In the genomic region with DNA sequence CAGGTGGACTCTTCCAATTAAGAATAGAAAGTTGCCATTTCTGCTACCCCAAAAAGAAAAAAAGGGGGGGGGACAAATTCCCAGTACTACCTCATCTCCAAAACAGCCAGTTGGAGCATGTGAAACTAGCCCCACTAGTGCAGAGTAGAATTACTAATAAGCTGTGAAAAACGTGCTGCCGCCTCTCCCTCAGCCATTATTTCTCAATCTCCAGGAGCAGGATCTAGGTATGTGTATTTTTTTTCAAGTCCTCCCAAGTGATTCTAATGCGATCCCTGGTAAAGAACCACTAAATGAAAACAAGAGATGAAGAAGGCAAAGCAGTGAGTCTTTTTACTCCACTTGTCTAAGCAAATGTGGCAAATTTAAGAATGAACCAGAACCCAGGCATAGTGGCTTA, we compare ENCODE assay signal across 23 cellular contexts. TPM values are rescaled to one million over a fixed set of nuclear protein-coding genes. Genes with fewer than 3 reads are reported as not detected.
DNase-seq lines count a peak whose midpoint lies in the region; ATAC-seq, FAIRE-seq and TF ChIP-seq lines count a peak whose summit lies in the region.
"Had no signal": no experiment of that assay in that cellular context is flagged by ENCODE, and none has a peak within 500 bp of the region (broad histone marks: within the 10 kb centered on the region; RNA-seq: fewer than 3 reads in every experiment).

No MANE protein-coding gene starts in this region.

- no peak overlapping the region for H4K12ac ChIP-seq in trophoblast cell (ENCODE audit: low read depth, low read length)

- TF ChIP-seq POLR2A in GM12878 (IDR thresholded peaks at IDR 0.05; ENCODE audit: low read depth, low read length) = no peak

- H3K4me3 ChIP-seq in KMS-11 (IDR thresholded peaks at IDR 0.05; ENCODE audit: insufficient read depth, low read depth, low read length) = no peak overlapping the region
- peak overlapping the region; percentile 35; the same call in 1 of the 2 replicates for H3K4me3 ChIP-seq in GM12878
- no peak overlapping the region for H3K4me3 ChIP-seq in trophoblast cell (ENCODE audit: low read depth, low read length)
- H3K4me3 ChIP-seq: Peyer's patch, smooth muscle cell, thoracic aorta had no signal

- H2AK5ac ChIP-seq in trophoblast cell (ENCODE audit: low read length) = no peak overlapping the region

- H3K9me3 ChIP-seq in GM12878 (replicated peaks; ENCODE audit: control insufficient read depth, insufficient read depth, low read length) = no peaks in the 10 kb centered on the region
- H3K9me3 ChIP-seq in trophoblast cell (ENCODE audit: insufficient read depth, low read depth, low read length) = no peaks in the 10 kb centered on the region
- H3K9me3 ChIP-seq: Peyer's patch, thoracic aorta had no signal

- BruUV-seq in GM12878 (replicated peaks; lab: Mats Ljungman, UMichigan) = no TSS peak

- H3K14ac ChIP-seq in trophoblast cell (ENCODE audit: low read length) = no peak overlapping the region

- peak overlapping the region; percentile 61 for H3K27ac ChIP-seq in KMS-11
- peak overlapping the region; percentile 96 for H3K27ac ChIP-seq in GM12878 (ENCODE audit: control insufficient read depth, insufficient read depth)
- no peak overlapping the region for H3K27ac ChIP-seq in trophoblast cell (ENCODE audit: low read depth, low read length)
- H3K27ac ChIP-seq: Peyer's patch, thoracic aorta had no signal

- H3K4me1 ChIP-seq in KMS-11 (ENCODE audit: low read depth, poor library complexity, severe bottlenecking) (peaks cover 52% of the 10 kb centered on the region), GM12878 (ENCODE audit: control insufficient read depth, insufficient read depth, low read length) (peaks cover 80% of the 10 kb centered on the region), trophoblast cell (ENCODE audit: control insufficient read depth in 1 of 2, insufficient read depth in 2 of 2, low read length in 2 of 2) (no peaks in the 10 kb centered on the region)
- H3K4me1 ChIP-seq: Peyer's patch had no signal

- H2BK120ac ChIP-seq in trophoblast cell (ENCODE audit: insufficient read depth, low read length, poor library complexity) = no peak overlapping the region

- H3K23ac ChIP-seq in trophoblast cell (ENCODE audit: low read length) = no peak overlapping the region

- TF ChIP-seq EP300 in GM12878 (IDR thresholded peaks at IDR 0.05; ENCODE audit: borderline replicate concordance in 1 of 2, control insufficient read depth in 1 of 2, low read depth in 2 of 2, low read length in 2 of 2) = no peak

- H2AFZ ChIP-seq in KMS-11 (ENCODE audit: low read depth) = peak overlapping the region; percentile 23; the same call in 1 of the 2 replicates
- H2AFZ ChIP-seq in GM12878 (ENCODE audit: control insufficient read depth, low read depth, low read length) = no peak overlapping the region
- no peak overlapping the region for H2AFZ ChIP-seq in trophoblast cell (ENCODE audit: insufficient read depth, low read length, poor library complexity)

- TF ChIP-seq CTCF in KMS-11 (conservative IDR thresholded peaks at IDR 0.05; ENCODE audit: low read depth, low read length) (no peak), GM12878 (IDR thresholded peaks at IDR 0.05 in 2 of 3, conservative IDR thresholded peaks at IDR 0.05 in 1 of 3; ENCODE audit: control insufficient read depth in 2 of 3, extremely low read depth in 1 of 3, insufficient read depth in 1 of 3, low read depth in 3 of 3, low read length in 3 of 3) (no peak)

- ATAC-seq in GM12878 (no peak), HG02623 (IDR thresholded peaks at IDR 0.05; ENCODE audit: unreplicated experiment) (no peak), GM21528 (IDR thresholded peaks at IDR 0.05; ENCODE audit: low FRiP score, unreplicated experiment) (no peak)
- ATAC-seq: WTC11 had no signal

- WGBS in GM12878 (ENCODE audit: insufficient coverage, insufficient replicate concordance, low lambda C conversion rate, missing lambda C conversion rate) = 61% methylated on average over 3 of the region's 3 CpGs
- WGBS in trophoblast cell (ENCODE audit: extremely low coverage, insufficient coverage, insufficient read length) = no CpG with 5 or more reads among the region's 3 CpGs

- H4K20me1 ChIP-seq in KMS-11 (ENCODE audit: insufficient read depth) (no peaks in the 10 kb centered on the region), GM12878 (ENCODE audit: control insufficient read depth, insufficient read depth) (no peaks in the 10 kb centered on the region)

- H3K4me1 Mint-ChIP-seq in activated naive CD4-positive, alpha-beta T cell treated with anti-CD3 and anti-CD28 coated beads for 36 hours (ENCODE audit: low read depth) = peaks cover 70% of the 10 kb centered on the region

- H3K79me2 ChIP-seq in KMS-11 (ENCODE audit: insufficient read depth, low read depth) (no peaks in the 10 kb centered on the region), GM12878 (ENCODE audit: control insufficient read depth, insufficient read depth, low read length) (peaks cover 95% of the 10 kb centered on the region), trophoblast cell (ENCODE audit: control insufficient read depth, insufficient read depth, low read length, poor library complexity) (no peaks in the 10 kb centered on the region)

- no peak overlapping the region for H3K4me3 Mint-ChIP-seq in activated naive CD4-positive, alpha-beta T cell treated with anti-CD3 and anti-CD28 coated beads for 36 hours
- H3K4me3 Mint-ChIP-seq: dendritic cell treated with granulocyte-macrophage colony-stimulating factor and Interleukin-4, amounts not matched to agents 40 ng/mL and 50 ng/mL, for 4 days; WTC11 had no signal

- no peaks in the 10 kb centered on the region for H3K36me3 ChIP-seq in KMS-11 (ENCODE audit: insufficient read depth)
- H3K36me3 ChIP-seq in GM12878 (ENCODE audit: control insufficient read depth in 2 of 2, insufficient read depth in 2 of 2, low read length in 1 of 2) = peaks cover 7 to 51% of the 10 kb centered on the region in 2 experiments
- H3K36me3 ChIP-seq in trophoblast cell (ENCODE audit: control insufficient read depth in 1 of 2, insufficient read depth in 2 of 2, low read length in 2 of 2) = peaks cover 12 to 15% of the 10 kb centered on the region in 2 experiments

- no peak overlapping the region for H4K91ac ChIP-seq in trophoblast cell (ENCODE audit: low read depth, low read length)

- no peak overlapping the region for H3K18ac ChIP-seq in trophoblast cell (ENCODE audit: low read length)

- RAD21 ChIA-PET in GM12878 (lab: Charles Lee; ENCODE audit: unreplicated experiment) = interaction anchor here (0.5 to 2.3 kb wide), 9 partner anchors 8 to 192 kb away, joined by 3 to 16 read pairs (median 4); no protein-coding TSS in a partner anchor

- in situ Hi-C loops in GM12878 (cut with MboI) = no loop called here

- H3K9ac ChIP-seq in KMS-11 = peak overlapping the region; percentile 30; the same call in 1 of the 2 replicates
- H3K9ac ChIP-seq in GM12878 (ENCODE audit: control insufficient read depth, insufficient read depth, low read length) = peak overlapping the region; percentile 30; the same call in 1 of the 2 replicates
- H3K9ac ChIP-seq in trophoblast cell (ENCODE audit: low read length) = no peak overlapping the region

- no peak overlapping the region for H3K4ac ChIP-seq in trophoblast cell (ENCODE audit: low read depth, low read length)

- no peak overlapping the region for H2BK5ac ChIP-seq in trophoblast cell (ENCODE audit: low read depth, low read length, poor library complexity)

- peaks cover 40% of the 10 kb centered on the region for H3K36me3 Mint-ChIP-seq in activated naive CD4-positive, alpha-beta T cell treated with anti-CD3 and anti-CD28 coated beads for 36 hours (ENCODE audit: low read depth)

- H3K4me2 ChIP-seq in KMS-11 (peak overlapping the region; percentile 93), GM12878 (ENCODE audit: control insufficient read depth, insufficient read depth) (peak overlapping the region; percentile 69), trophoblast cell (ENCODE audit: low read length) (no peak overlapping the region)
- H3K4me2 ChIP-seq: smooth muscle cell had no signal

- H3K27me3 ChIP-seq in KMS-11 (ENCODE audit: insufficient read depth, low read depth) (no peaks in the 10 kb centered on the region), GM12878 (replicated peaks in 1 of 2; ENCODE audit: control insufficient read depth in 2 of 2, insufficient read depth in 2 of 2, low read length in 1 of 2) (no peaks in the 10 kb centered on the region), trophoblast cell (ENCODE audit: insufficient read depth, low read length) (no peaks in the 10 kb centered on the region)
- H3K27me3 ChIP-seq: Peyer's patch had no signal

- no peak overlapping the region for H4K8ac ChIP-seq in trophoblast cell (ENCODE audit: low read depth, low read length)

- no peaks in the 10 kb centered on the region for H3K9me3 Mint-ChIP-seq in activated naive CD4-positive, alpha-beta T cell treated with anti-CD3 and anti-CD28 coated beads for 36 hours
- H3K9me3 Mint-ChIP-seq: dendritic cell treated with granulocyte-macrophage colony-stimulating factor and Interleukin-4, amounts not matched to agents 40 ng/mL and 50 ng/mL, for 4 days; WTC11 had no signal

- SMC1A ChIA-PET in GM12878 (lab: Charles Lee; ENCODE audit: uncharacterized antibody, unreplicated experiment) = interaction anchor here (1.0 to 2.5 kb wide), 5 partner anchors 9 to 84 kb away, joined by 3 to 18 read pairs (median 4); no protein-coding TSS in a partner anchor

- TF ChIP-seq RAD21 in GM12878 (IDR thresholded peaks at IDR 0.05; ENCODE audit: insufficient read depth, low read depth, low read length) = no peak

- H3K27me3 Mint-ChIP-seq in activated naive CD4-positive, alpha-beta T cell treated with anti-CD3 and anti-CD28 coated beads for 36 hours (ENCODE audit: low read depth) = no peaks in the 10 kb centered on the region
- H3K27me3 Mint-ChIP-seq: dendritic cell treated with granulocyte-macrophage colony-stimulating factor and Interleukin-4, amounts not matched to agents 40 ng/mL and 50 ng/mL, for 4 days had no signal

- no peak overlapping the region for H2BK12ac ChIP-seq in trophoblast cell (ENCODE audit: low read length)

- POLR2A ChIA-PET in GM12878 (lab: Charles Lee) = interaction anchor here (0.6 to 2.0 kb wide), 4 partner anchors 9 to 134 kb away, joined by 3 to 38 read pairs (median 6); no protein-coding TSS in a partner anchor

- peak overlapping the region; percentile 71 for H3K27ac Mint-ChIP-seq in activated naive CD4-positive, alpha-beta T cell treated with anti-CD3 and anti-CD28 coated beads for 36 hours
- H3K27ac Mint-ChIP-seq: dendritic cell treated with granulocyte-macrophage colony-stimulating factor and Interleukin-4, amounts not matched to agents 40 ng/mL and 50 ng/mL, for 4 days; WTC11 had no signal

- CTCF ChIA-PET in activated naive CD4-positive, alpha-beta T cell treated with anti-CD3 and anti-CD28 coated beads for 36 hours (lab: Charles Lee) = interaction anchor here (0.6 to 1.6 kb wide), 3 partner anchors 10 to 36 kb away, joined by 3 to 6 read pairs (median 4); no protein-coding TSS in a partner anchor
- CTCF ChIA-PET in GM12878 (lab: Yijun Ruan, JAX) = interaction anchor here (1.4 kb wide), 1 partner anchor 12 kb away, joined by 10 read pairs; no protein-coding TSS in a partner anchor

- intact Hi-C loops in activated naive CD4-positive, alpha-beta T cell treated with anti-CD3 and anti-CD28 coated beads for 36 hours (cut with micrococcal nuclease) = no loop called here
- intact Hi-C loops in GM12878 (cut with micrococcal nuclease; ENCODE audit: unreplicated experiment) = no loop called here

- DNase-seq in activated naive CD4-positive, alpha-beta T cell treated with anti-CD3 and anti-CD28 coated beads for 36 hours = no peak
- no peak for DNase-seq in activated naive CD4-positive, alpha-beta T cell treated with anti-CD3 and anti-CD28 coated beads, Interleukin-2, amount 50 U/mL, for 16 hours
- DNase-seq in GM12878 (ENCODE audit: low read depth, low spot score) (no peak), trophoblast cell (peak; percentile 50 to 62), C1 segment of cervical spinal cord (lab: John Stamatoyannopoulos, UW) (no peak)
- DNase-seq: activated effector memory CD4-positive, alpha-beta T cell treated with Interleukin-2 at 50 U/mL for 16 hours; aorta; DMS153; GDM1; Kasumi-1; NCI-H2029; Peyer's patch; retina; stimulated activated naive CD4-positive, alpha-beta T cell treated with Interleukin-2 at 50 U/mL for 16 hours; T1000 had no signal

- FAIRE-seq in GM12878 (lab: Jason Lieb, UNC) = no peak
- FAIRE-seq: HTR-8/SVneo had no signal

- H3K79me1 ChIP-seq in trophoblast cell (ENCODE audit: low read length) = no peaks in the 10 kb centered on the region

RNA-seq across cellular contexts. Expression of a gene that starts 15.1 kb away (rescaled TPM):
- total RNA-seq in activated naive CD4-positive, alpha-beta T cell treated with anti-CD3 and anti-CD28 coated beads for 36 hours = 10 to 100 TPM; 25.7 to 32.3 TPM
- 327 and 357 TPM in 2 replicates for total RNA-seq in GM12878 (2013; cell fraction: nucleolus; rRNA removed)
- total RNA-seq in GM12878 (2014; rRNA removed) = 35.2 and 42.1 TPM in 2 replicates
- 46.3 and 49.8 TPM in 2 replicates for total RNA-seq in GM12878 (2014; rRNA removed; fragmentation: Illumina TruSeq; extraction: Trizol)
- total RNA-seq in GM12878 (2021) = 55.0 and 59.4 TPM in 2 replicates
- polyA plus RNA-seq in GM12878 (2011; ENCODE audit: low read depth) = 38.8 TPM
- polyA plus RNA-seq in GM12878 (2011; rRNA removed) = 87.4 and 116 TPM in 2 replicates
- polyA plus RNA-seq in GM12878 (2011; cell fraction: cytosol; rRNA removed) = 26.8 and 34.0 TPM in 2 replicates
- 94.3 and 132 TPM in 2 replicates for polyA plus RNA-seq in GM12878 (2011; cell fraction: nucleus; rRNA removed)
- 48.8 and 69.8 TPM in 2 replicates for polyA plus RNA-seq in GM12878 (2012)
- 38.2 and 55.0 TPM in 2 replicates for polyA plus RNA-seq in GM12878 (2014; fragmentation: Illumina TruSeq; extraction: Trizol)
- 10 to 100 TPM; 14.5 to 14.6 TPM for polyA plus RNA-seq in GM12878 (2014; fragmentation: Nextera tagmentation; extraction: Ambion mirVana)
- 29.2 and 34.3 TPM in 2 replicates for polyA plus RNA-seq in GM12878 (2014; rRNA removed)
- 10 to 100 TPM; 46.2 to 49.2 TPM for polyA plus RNA-seq in GM12878 (2016; fragmentation: Nextera tagmentation; extraction: Ambion mirVana)
- polyA minus RNA-seq in GM12878 (2011; rRNA and poly(A)+ RNA removed) = 45.8 and 63.5 TPM in 2 replicates
- polyA minus RNA-seq in GM12878 (2011; cell fraction: cytosol; rRNA and poly(A)+ RNA removed) = 13.2 and 23.1 TPM in 2 replicates
- polyA minus RNA-seq in GM12878 (2011; cell fraction: nucleus; rRNA and poly(A)+ RNA removed) = 42.9 and 56.6 TPM in 2 replicates
- 7.4 and 8.0 TPM in 2 replicates for polyA plus RNA-seq in trophoblast cell (2013)

Comparison
In these comparisons a context has a peak if more than half of its experiments do, and no peak if none do; other contexts are left out.
1. DNase-seq: peak in trophoblast cell (2 of 2); none in activated naive CD4-positive, alpha-beta T cell treated with anti-CD3 and anti-CD28 coated beads for 36 hours (single experiment), activated naive CD4-positive, alpha-beta T cell treated with anti-CD3 and anti-CD28 coated beads, Interleukin-2, amount 50 U/mL, for 16 hours (single experiment), GM12878 (single experiment) and C1 segment of cervical spinal cord (0 of 14).